8 cellular contexts compared by ENCODE assay signal in genomic region chr9:83511051-83511450, GRCh38. TPM values are rescaled to one million over a fixed set of nuclear protein-coding genes. Genes with fewer than 3 reads are reported as not detected.
DNase-seq lines count a peak whose midpoint lies in the region; ATAC-seq, FAIRE-seq and TF ChIP-seq lines count a peak whose summit lies in the region.

No MANE protein-coding gene starts in this region.

- H3K27me3 ChIP-seq in GM06990 (replicated peaks; ENCODE audit: control insufficient read depth, insufficient read depth, low read length) = no peaks in the 10 kb centered on the region

- TF ChIP-seq CTCF in GM06990 (IDR thresholded peaks at IDR 0.05; ENCODE audit: insufficient read depth, low read length, poor library complexity, severe bottlenecking) = no peak
- no peak for TF ChIP-seq CTCF in astrocyte of the spinal cord (IDR thresholded peaks at IDR 0.05; ENCODE audit: low read depth, low read length)

- H3K4me3 ChIP-seq in GM06990 (replicated peaks; ENCODE audit: low read depth, low read length) = no peak overlapping the region
- H3K4me3 ChIP-seq in astrocyte of the spinal cord (ENCODE audit: low read depth, low read length) = no peak overlapping the region

- peak; percentile 49 for DNase-seq in GM06990 (ENCODE audit: extremely low read depth, insufficient read length)
- peak; percentile 27 for DNase-seq in astrocyte of the spinal cord (ENCODE audit: low read depth, low spot score)
- DNase-seq in activated CD4-positive, alpha-beta T cell treated with anti-CD3 and anti-CD28 coated beads, Interleukin-2, amount 50 U/mL, for 4 hours = no peak
- no peak for DNase-seq in HPDE6-E6E7 (ENCODE audit: extremely low spot score)
- no peak for DNase-seq in effector CD8-positive, alpha-beta T cell (lab: John Stamatoyannopoulos, UW)
- DNase-seq in GM12892 (ENCODE audit: insufficient read length) = no peak

- H3K36me3 ChIP-seq in GM06990 (ENCODE audit: control insufficient read depth, insufficient read depth, low read length) = no peaks in the 10 kb centered on the region

- ATAC-seq in GM21360 (IDR thresholded peaks at IDR 0.05; ENCODE audit: unreplicated experiment) (peak; percentile 97), HG03457 (IDR thresholded peaks at IDR 0.05; ENCODE audit: unreplicated experiment) (peak; percentile 93)

- FAIRE-seq in GM12892 (lab: Jason Lieb, UNC) = no peak

- no peak for TF ChIP-seq POLR2A in GM12892 (IDR thresholded peaks at IDR 0.05; ENCODE audit: low read depth, low read length)

- in situ Hi-C loops in astrocyte of the spinal cord (cut with HindIII; ENCODE audit: low sequenced_read_pairs) = no loop called here

RNA-seq across cellular contexts. Expression of gene FRMD3, which starts 27.1 kb away (rescaled TPM):
- polyA plus RNA-seq in GM12892 (2012; ENCODE audit: missing spikeins) = 0.06 TPM

Comparison
In these comparisons a context has a peak if more than half of its experiments do, and no peak if none do; other contexts are left out.
1. DNase-seq: peak in GM06990 (single experiment) and astrocyte of the spinal cord (single experiment); none in activated CD4-positive, alpha-beta T cell treated with anti-CD3 and anti-CD28 coated beads, Interleukin-2, amount 50 U/mL, for 4 hours (0 of 2), HPDE6-E6E7 (single experiment), effector CD8-positive, alpha-beta T cell (single experiment) and GM12892 (single experiment).